ENCODE assay signal across 8 cellular contexts in genomic region chr2:73783402-73783801, GRCh38. TPM values are rescaled to one million over a fixed set of nuclear protein-coding genes. Genes with fewer than 3 reads are reported as not detected.
DNase-seq lines count a peak whose midpoint lies in the region; ATAC-seq, FAIRE-seq and TF ChIP-seq lines count a peak whose summit lies in the region.
"Not testable (repeated sequence)": the region's sequence is repeated elsewhere in the genome, so short reads cannot be mapped to it uniquely, and the experiment has no call there.

No MANE protein-coding gene starts in this region.

- ATAC-seq in WTC11 = not testable (repeated sequence)

- not testable (repeated sequence) for H3K18ac ChIP-seq in H1 (ENCODE audit: extremely low read depth, low read length)

- not testable (repeated sequence) for H2BK15ac ChIP-seq in H1 (ENCODE audit: low read length)

- H3K4me3 ChIP-seq in H1 (ENCODE audit: extremely low read depth in 1 of 4, insufficient read depth in 2 of 4, low read depth in 3 of 4, low read length in 4 of 4); kidney (ENCODE audit: low read length in 2 of 2); osteoblast (ENCODE audit: insufficient read depth, low read length): not testable (repeated sequence)

- CTCF ChIA-PET in WTC11 (lab: Charles Lee); H1 (lab: Charles Lee; ENCODE audit: partially characterized antibody): not testable (repeated sequence)

- H3K56ac ChIP-seq in H1 (replicated peaks; ENCODE audit: insufficient read length, low read depth, low read length) = not testable (repeated sequence)

- not testable (repeated sequence) for H3K14ac ChIP-seq in H1 (ENCODE audit: insufficient read length)

- not testable (repeated sequence) for H2BK120ac ChIP-seq in H1 (replicated peaks; ENCODE audit: low read depth, low read length)

- not testable (repeated sequence) for H4K20me1 ChIP-seq in H1 (replicated peaks in 1 of 2; ENCODE audit: control insufficient read depth in 1 of 2, insufficient read depth in 2 of 2, low read length in 2 of 2); osteoblast (ENCODE audit: insufficient read depth, low read length)

- peak overlapping the region; percentile 39; the same call in 1 of the 2 replicates for H3K9ac ChIP-seq in ES-I3 (ENCODE audit: low read depth, low read length)
- not testable (repeated sequence) for H3K9ac ChIP-seq in H1 (replicated peaks in 1 of 4; ENCODE audit: extremely low read depth in 1 of 4, low read depth in 3 of 4, low read length in 3 of 4); kidney (ENCODE audit: low read length in 2 of 2)

- not testable (repeated sequence) for H3K9me3 ChIP-seq in ES-I3 (ENCODE audit: control insufficient read depth, insufficient read depth, low read length); H1 (ENCODE audit: insufficient read depth in 2 of 2, low read depth in 1 of 2, low read length in 1 of 2); kidney (ENCODE audit: control insufficient read depth in 1 of 2, low read length in 2 of 2); osteoblast (ENCODE audit: low read depth, low read length)

- H3K79me1 ChIP-seq in H1 (ENCODE audit: low read depth, low read length) = not testable (repeated sequence)

- H3K27ac ChIP-seq in H1 (ENCODE audit: low read depth, low read length); kidney (ENCODE audit: low read depth in 2 of 2, low read length in 2 of 2); osteoblast (ENCODE audit: low read depth, low read length): not testable (repeated sequence)

- not testable (repeated sequence) for H3K23ac ChIP-seq in H1 (ENCODE audit: insufficient read length)

- not testable (repeated sequence) for H3K27me3 Mint-ChIP-seq in WTC11 (ENCODE audit: low read depth)

- H2AFZ ChIP-seq in H1 (ENCODE audit: low read length) = peak overlapping the region; percentile 91
- H2AFZ ChIP-seq in osteoblast (ENCODE audit: low read length) = peak overlapping the region; percentile 32

- H3K4me1 Mint-ChIP-seq in WTC11 = not testable (repeated sequence)

- H3K36me3 ChIP-seq in ES-I3 (ENCODE audit: insufficient read depth, low read length); H1 (ENCODE audit: control insufficient read depth in 2 of 4, insufficient read depth in 4 of 4, low read length in 3 of 4); kidney (ENCODE audit: control insufficient read depth in 1 of 2, insufficient read depth in 2 of 2, low read length in 2 of 2); osteoblast (ENCODE audit: insufficient read depth, low read length): not testable (repeated sequence)

- H3K27ac Mint-ChIP-seq in WTC11 = not testable (repeated sequence)

- H4K91ac ChIP-seq in H1 (replicated peaks; ENCODE audit: insufficient read length, low read length) = not testable (repeated sequence)

- not testable (repeated sequence) for H2BK5ac ChIP-seq in H1 (ENCODE audit: low read depth, low read length)

- not testable (repeated sequence) for TF ChIP-seq CTCF in WTC11 (IDR thresholded peaks at IDR 0.05); H1 (IDR thresholded peaks at IDR 0.05; ENCODE audit: control extremely low read depth in 1 of 3, insufficient read depth in 1 of 3, low read depth in 1 of 3, low read length in 3 of 3); kidney (IDR thresholded peaks at IDR 0.05; ENCODE audit: borderline replicate concordance, extremely low read depth, insufficient read depth); osteoblast (IDR thresholded peaks at IDR 0.05; ENCODE audit: extremely low read depth, low read depth, low read length)

- not testable (repeated sequence) for H3K4ac ChIP-seq in H1 (replicated peaks; ENCODE audit: insufficient read length, low read depth, low read length)

- DNase-seq in ACHN = peak; percentile 80
- peak; percentile 75 for DNase-seq in HT1080 (ENCODE audit: low read depth)
- peak; percentile 48 for DNase-seq in RCC 7860 (ENCODE audit: low spot score)
- not testable (repeated sequence) for DNase-seq in WTC11 (ENCODE audit: low spot score); H1 (ENCODE audit: low read depth in 1 of 2, low spot score in 2 of 2); osteoblast (ENCODE audit: insufficient read length, low spot score, missing footprints)
- DNase-seq in kidney = peak; percentile 45

- not testable (repeated sequence) for TF ChIP-seq POLR2A in H1 (IDR thresholded peaks at IDR 0.05; ENCODE audit: control extremely low read depth in 1 of 2, low read depth in 2 of 2, low read length in 2 of 2)

- not testable (repeated sequence) for H3K36me3 Mint-ChIP-seq in WTC11

- not testable (repeated sequence) for FAIRE-seq in RCC 7860 (lab: Jason Lieb, UNC); H1 (lab: Jason Lieb, UNC); kidney (lab: Jason Lieb, UNC)

- H2BK20ac ChIP-seq in H1 (ENCODE audit: low read length) = not testable (repeated sequence)

- H2BK12ac ChIP-seq in H1 (ENCODE audit: low read depth, low read length) = not testable (repeated sequence)

- TF ChIP-seq RAD21 in H1 (IDR thresholded peaks at IDR 0.05 in 1 of 2, conservative IDR thresholded peaks at IDR 0.05 in 1 of 2; ENCODE audit: low read depth in 2 of 2, low read length in 2 of 2) = not testable (repeated sequence)

- H3K79me2 ChIP-seq in H1 (ENCODE audit: control insufficient read depth in 1 of 2, insufficient read depth in 2 of 2, low read length in 2 of 2) (peaks cover 0 to 12% of the 10 kb centered on the region in 2 experiments; a peak in 2 of 4 replicates), osteoblast (ENCODE audit: insufficient read depth, low read length) (peaks cover 15% of the 10 kb centered on the region)

- not testable (repeated sequence) for H3K4me3 Mint-ChIP-seq in WTC11

- not testable (repeated sequence) for H3K23me2 ChIP-seq in H1 (ENCODE audit: low read depth, low read length)

- H3K9me3 Mint-ChIP-seq in WTC11 = not testable (repeated sequence)

- not testable (repeated sequence) for H4K5ac ChIP-seq in H1 (ENCODE audit: insufficient read length, low read depth, low read length)

- intact Hi-C loops in kidney (cut with DNase I) = not testable (repeated sequence)

- not testable (repeated sequence) for H3K4me1 ChIP-seq in ES-I3 (ENCODE audit: insufficient read depth, low read length); H1 (replicated peaks in 1 of 4; ENCODE audit: control insufficient read depth in 3 of 4, insufficient read depth in 4 of 4, low read length in 3 of 4); kidney (ENCODE audit: control insufficient read depth in 1 of 2, insufficient read depth in 1 of 2, low read depth in 1 of 2, low read length in 2 of 2); osteoblast (ENCODE audit: insufficient read depth, low read length)

- in situ Hi-C loops in ACHN (cut with HindIII; ENCODE audit: low pct_ligation_motif_present, low pct_unique_long_range_greater_than_20kb, low sequenced_read_pairs) = not testable (repeated sequence)

- H3K27me3 ChIP-seq in H1 (replicated peaks in 1 of 4; ENCODE audit: control insufficient read depth in 3 of 4, extremely low read depth in 1 of 4, insufficient read depth in 3 of 4, low read length in 3 of 4); osteoblast (ENCODE audit: insufficient read depth, low read length): not testable (repeated sequence)

- not testable (repeated sequence) for H2AK5ac ChIP-seq in H1 (ENCODE audit: low read depth, low read length)

- H4K8ac ChIP-seq in H1 (ENCODE audit: extremely low read depth, insufficient read depth, low read length) = not testable (repeated sequence)

- POLR2A ChIA-PET in WTC11 (lab: Charles Lee); H1 (lab: Charles Lee; ENCODE audit: partially characterized antibody): not testable (repeated sequence)

- WGBS in H1 (ENCODE audit: extremely low coverage in 1 of 2, insufficient coverage in 1 of 2, insufficient read length in 1 of 2, insufficient replicate concordance in 2 of 2, low coverage in 1 of 2, low lambda C conversion rate in 2 of 2, missing lambda C conversion rate in 1 of 2), 2 experiments = 88% methylated on average over 15 of the region's 15 CpGs; no CpG with 5 or more reads in 1 of the 2 experiments

- H3K4me2 ChIP-seq in H1 (ENCODE audit: insufficient read depth in 1 of 2, low read depth in 2 of 2, low read length in 2 of 2); osteoblast (ENCODE audit: insufficient read depth, low read length): not testable (repeated sequence)

- not testable (repeated sequence) for TF ChIP-seq EP300 in H1 (IDR thresholded peaks at IDR 0.05; ENCODE audit: borderline replicate concordance in 1 of 2, low read depth in 2 of 2, low read length in 2 of 2)

RNA-seq across cellular contexts. Expression of gene C2orf78, which starts 0.6 kb away (rescaled TPM):
- not detected in 2 replicates for total RNA-seq in HT1080 (2014; rRNA removed; shearing (Covaris generic))
- 0.11 and 0.19 TPM in 2 replicates for polyA plus RNA-seq in HT1080 (2015; cell fraction: cytosol; rRNA removed)
- polyA plus RNA-seq in HT1080 (2015; cell fraction: nucleus; rRNA removed) = 0.11 and 0.26 TPM in 2 replicates
- 0.21 to 0.39 TPM (median 0.37 TPM) in 3 replicates for total RNA-seq in WTC11 (2021)
- 0.21 and 0.39 TPM in 2 replicates for total RNA-seq in H1 (2021; fragmentation: NEBNext Ultra II Directional; extraction: Animal tissue kit (Norgen Biotek cat#: 25700))
- 0.88 and 0.89 TPM in 2 replicates for polyA plus RNA-seq in H1 (2011; rRNA removed)
- polyA plus RNA-seq in H1 (2011; cell fraction: cytosol; rRNA removed) = 0.94 TPM
- 0.57 TPM for polyA plus RNA-seq in H1 (2011; cell fraction: nucleus; rRNA removed)
- 0.11 to 0.35 TPM (median 0.16 TPM) in 4 replicates for polyA plus RNA-seq in H1 (2012, experiment 1 of 2)
- not detected for polyA plus RNA-seq in H1 (2012, experiment 2 of 2)
- 0.53 TPM for polyA plus RNA-seq in H1 (2013, experiment 1 of 2)
- polyA plus RNA-seq in H1 (2013, experiment 2 of 2) = 0.70 TPM
- polyA minus RNA-seq in H1 (2011; rRNA and poly(A)+ RNA removed) = 0.83 and 0.91 TPM in 2 replicates
- 0.44 TPM for polyA minus RNA-seq in H1 (2011; cell fraction: cytosol; rRNA and poly(A)+ RNA removed)
- 0.60 TPM for polyA minus RNA-seq in H1 (2011; cell fraction: nucleus; rRNA and poly(A)+ RNA removed)
- not detected for total RNA-seq in kidney
- polyA plus RNA-seq in kidney (ENCODE audit: insufficient read depth, low read depth, low replicate concordance) = not detected
- not detected in 2 replicates for total RNA-seq in osteoblast

RNA-seq across cellular contexts. Expression of gene DUSP11, which starts 3.5 kb away (rescaled TPM):
- total RNA-seq in HT1080 (2014; rRNA removed; shearing (Covaris generic)) = 38.0 and 49.5 TPM in 2 replicates
- polyA plus RNA-seq in HT1080 (2015; cell fraction: cytosol; rRNA removed) = 29.8 and 29.9 TPM in 2 replicates
- 26.9 and 28.2 TPM in 2 replicates for polyA plus RNA-seq in HT1080 (2015; cell fraction: nucleus; rRNA removed)
- total RNA-seq in WTC11 (2021) = 14.6 to 16.8 TPM (median 15.1 TPM) in 3 replicates
- total RNA-seq in H1 (2021; fragmentation: NEBNext Ultra II Directional; extraction: Animal tissue kit (Norgen Biotek cat#: 25700)) = 17.8 and 19.1 TPM in 2 replicates
- 7.0 and 12.2 TPM in 2 replicates for polyA plus RNA-seq in H1 (2011; rRNA removed)
- 13.8 TPM for polyA plus RNA-seq in H1 (2011; cell fraction: cytosol; rRNA removed)
- polyA plus RNA-seq in H1 (2011; cell fraction: nucleus; rRNA removed) = 5.2 TPM
- 9.8 to 16.3 TPM (median 10.9 TPM) in 4 replicates for polyA plus RNA-seq in H1 (2012, experiment 1 of 2)
- polyA plus RNA-seq in H1 (2012, experiment 2 of 2) = 9.0 TPM
- 14.5 TPM for polyA plus RNA-seq in H1 (2013, experiment 1 of 2)
- 14.2 TPM for polyA plus RNA-seq in H1 (2013, experiment 2 of 2)
- polyA minus RNA-seq in H1 (2011; rRNA and poly(A)+ RNA removed) = 5.9 and 9.1 TPM in 2 replicates
- polyA minus RNA-seq in H1 (2011; cell fraction: cytosol; rRNA and poly(A)+ RNA removed) = 9.0 TPM
- 13.1 TPM for polyA minus RNA-seq in H1 (2011; cell fraction: nucleus; rRNA and poly(A)+ RNA removed)
- total RNA-seq in kidney = 25.5 TPM
- polyA plus RNA-seq in kidney (ENCODE audit: insufficient read depth, low read depth, low replicate concordance) = 19.3 TPM
- 32.9 and 36.2 TPM in 2 replicates for total RNA-seq in osteoblast

RNA-seq across cellular contexts. Expression of gene STAMBP, which starts 45.4 kb away (rescaled TPM):
- 41.2 and 52.8 TPM in 2 replicates for total RNA-seq in HT1080 (2014; rRNA removed; shearing (Covaris generic))
- 56.7 and 61.8 TPM in 2 replicates for polyA plus RNA-seq in HT1080 (2015; cell fraction: cytosol; rRNA removed)
- 50.9 and 52.6 TPM in 2 replicates for polyA plus RNA-seq in HT1080 (2015; cell fraction: nucleus; rRNA removed)
- 34.4 to 40.9 TPM (median 35.2 TPM) in 3 replicates for total RNA-seq in WTC11 (2021)
- 49.7 and 50.5 TPM in 2 replicates for total RNA-seq in H1 (2021; fragmentation: NEBNext Ultra II Directional; extraction: Animal tissue kit (Norgen Biotek cat#: 25700))
- 32.6 and 35.8 TPM in 2 replicates for polyA plus RNA-seq in H1 (2011; rRNA removed)
- polyA plus RNA-seq in H1 (2011; cell fraction: cytosol; rRNA removed) = 41.4 TPM
- 41.9 TPM for polyA plus RNA-seq in H1 (2011; cell fraction: nucleus; rRNA removed)
- 31.3 to 45.5 TPM (median 37.2 TPM) in 4 replicates for polyA plus RNA-seq in H1 (2012, experiment 1 of 2)
- 7.1 TPM for polyA plus RNA-seq in H1 (2012, experiment 2 of 2)
- polyA plus RNA-seq in H1 (2013, experiment 1 of 2) = 53.9 TPM
- polyA plus RNA-seq in H1 (2013, experiment 2 of 2) = 55.3 TPM
- polyA minus RNA-seq in H1 (2011; rRNA and poly(A)+ RNA removed) = 53.3 and 54.9 TPM in 2 replicates
- 25.6 TPM for polyA minus RNA-seq in H1 (2011; cell fraction: cytosol; rRNA and poly(A)+ RNA removed)
- polyA minus RNA-seq in H1 (2011; cell fraction: nucleus; rRNA and poly(A)+ RNA removed) = 24.6 TPM
- total RNA-seq in kidney = 34.8 TPM
- 58.9 TPM for polyA plus RNA-seq in kidney (ENCODE audit: insufficient read depth, low read depth, low replicate concordance)
- 23.2 and 23.3 TPM in 2 replicates for total RNA-seq in osteoblast

RNA-seq across cellular contexts. Expression of gene TPRKB, which starts 46.3 kb away (rescaled TPM):
- 94.5 and 97.8 TPM in 2 replicates for total RNA-seq in HT1080 (2014; rRNA removed; shearing (Covaris generic))
- 116 and 132 TPM in 2 replicates for polyA plus RNA-seq in HT1080 (2015; cell fraction: cytosol; rRNA removed)
- 52.3 and 59.8 TPM in 2 replicates for polyA plus RNA-seq in HT1080 (2015; cell fraction: nucleus; rRNA removed)
- total RNA-seq in WTC11 (2021) = 27.3 to 30.6 TPM (median 29.8 TPM) in 3 replicates
- total RNA-seq in H1 (2021; fragmentation: NEBNext Ultra II Directional; extraction: Animal tissue kit (Norgen Biotek cat#: 25700)) = 35.4 and 41.6 TPM in 2 replicates
- 14.4 and 40.3 TPM in 2 replicates for polyA plus RNA-seq in H1 (2011; rRNA removed)
- polyA plus RNA-seq in H1 (2011; cell fraction: cytosol; rRNA removed) = 41.5 TPM
- 8.6 TPM for polyA plus RNA-seq in H1 (2011; cell fraction: nucleus; rRNA removed)
- 41.4 to 107 TPM (median 48.5 TPM) in 4 replicates for polyA plus RNA-seq in H1 (2012, experiment 1 of 2)
- polyA plus RNA-seq in H1 (2012, experiment 2 of 2) = 33.5 TPM
- polyA plus RNA-seq in H1 (2013, experiment 1 of 2) = 58.1 TPM
- 52.8 TPM for polyA plus RNA-seq in H1 (2013, experiment 2 of 2)
- 8.2 and 10.9 TPM in 2 replicates for polyA minus RNA-seq in H1 (2011; rRNA and poly(A)+ RNA removed)
- polyA minus RNA-seq in H1 (2011; cell fraction: cytosol; rRNA and poly(A)+ RNA removed) = 7.8 TPM
- 9.9 TPM for polyA minus RNA-seq in H1 (2011; cell fraction: nucleus; rRNA and poly(A)+ RNA removed)
- total RNA-seq in kidney = 25.3 TPM
- 42.2 TPM for polyA plus RNA-seq in kidney (ENCODE audit: insufficient read depth, low read depth, low replicate concordance)
- 16.6 and 18.9 TPM in 2 replicates for total RNA-seq in osteoblast
